In genomic region chr20:38113401-38114325, GRCh38 we compare ENCODE assay signal across 8 cellular contexts. TPM values are rescaled to one million over a fixed set of nuclear protein-coding genes. Genes with fewer than 3 reads are reported as not detected.
DNase-seq lines count a peak whose midpoint lies in the region; ATAC-seq and TF ChIP-seq lines count a peak whose summit lies in the region.

No MANE protein-coding gene starts in this region.

- no peaks in the 10 kb centered on the region for H3K36me3 Mint-ChIP-seq in endodermal cell (ENCODE audit: low read depth)

- no peaks in the 10 kb centered on the region for H3K27me3 ChIP-seq in endodermal cell (ENCODE audit: control insufficient read depth, insufficient read depth, low read length, poor library complexity, severe bottlenecking)
- no peaks in the 10 kb centered on the region for H3K27me3 ChIP-seq in MG63
- H3K27me3 ChIP-seq in GM23248 (replicated peaks; ENCODE audit: insufficient read depth), result no peaks in the 10 kb centered on the region

- H3K4me3 ChIP-seq in endodermal cell (ENCODE audit: low read length) (no peak overlapping the region), MG63 (no peak overlapping the region), GM23248 (no peak overlapping the region)

- no peak overlapping the region for H3K4me3 Mint-ChIP-seq in endodermal cell

- no peak overlapping the region for H3K27ac Mint-ChIP-seq in endodermal cell

- no peaks in the 10 kb centered on the region for H3K27me3 Mint-ChIP-seq in endodermal cell (ENCODE audit: insufficient read depth)

- H3K27ac ChIP-seq in endodermal cell (ENCODE audit: low read depth, low read length) (no peak overlapping the region), GM23248 (no peak overlapping the region)

- TF ChIP-seq CTCF in endodermal cell (conservative IDR thresholded peaks at IDR 0.05), result peak; percentile 79

- peak; percentile 55 for ATAC-seq in stimulated activated naive CD8-positive, alpha-beta T cell treated with anti-CD3 and anti-CD28 coated beads, Interleukin-15, Interleukin-2, amounts not matched to agents 100 U/mL and 50 U/mL, for 24 hours
- ATAC-seq in GM21528 (IDR thresholded peaks at IDR 0.05; ENCODE audit: low FRiP score, unreplicated experiment), result no peak

- H3K9me2 ChIP-seq in GM23248 (ENCODE audit: insufficient read depth), result no peaks in the 10 kb centered on the region

- H3K79me2 ChIP-seq in GM23248 (ENCODE audit: insufficient read depth), result no peaks in the 10 kb centered on the region

- no peaks in the 10 kb centered on the region for H3K4me1 ChIP-seq in endodermal cell (ENCODE audit: control insufficient read depth, insufficient read depth, low read length)
- peaks cover 42% of the 10 kb centered on the region for H3K4me1 ChIP-seq in GM23248 (ENCODE audit: insufficient read depth)

- DNase-seq in activated T-cell treated with anti-CD3 and anti-CD28 coated beads, Interleukin-2, amount 50 U/mL, for 48 hours, result peak; percentile 24 to 39
- no peak for DNase-seq in activated T-cell treated with anti-CD3 and anti-CD28 coated beads, Interleukin-2, amount 50 U/mL, for 1 hour
- DNase-seq in NOMO-1 treated with dmso at 0.1 percent for 144 hours (lab: John Stamatoyannopoulos, UW; ENCODE audit: unreplicated experiment) (peak; percentile 72), endodermal cell (peak; percentile 92), MG63 (no peak), GM23248 (no peak)
- DNase-seq in stimulated activated naive CD8-positive, alpha-beta T cell treated with anti-CD3 and anti-CD28 coated beads, Interleukin-15, Interleukin-2, amounts not matched to agents 100 U/mL and 50 U/mL, for 24 hours, result peak; percentile 23

- no peak overlapping the region for H2AFZ ChIP-seq in GM23248

- WGBS in endodermal cell (ENCODE audit: insufficient coverage in 1 of 2, insufficient read length in 1 of 2), 2 experiments, result 68 to 74% methylated on average over 7 to 10 of the region's 10 CpGs
- 88 to 92% methylated on average over 10 of the region's 10 CpGs for WGBS in GM23248 (ENCODE audit: low coverage in 1 of 2, low lambda C conversion rate in 2 of 2, missing lambda C conversion rate in 2 of 2), 2 experiments

- H3F3A ChIP-seq in GM23248 (ENCODE audit: insufficient read depth), result peaks cover 57% of the 10 kb centered on the region

- H3K9me3 ChIP-seq in endodermal cell (ENCODE audit: control insufficient read depth, low read length) (no peaks in the 10 kb centered on the region), MG63 (peaks cover 12% of the 10 kb centered on the region), GM23248 (ENCODE audit: low read depth) (no peaks in the 10 kb centered on the region)

- in situ Hi-C loops in GM23248 (cut with MboI), result no loop called here

- H3K36me3 ChIP-seq in endodermal cell (ENCODE audit: control insufficient read depth, insufficient read depth, low read length) (no peaks in the 10 kb centered on the region), MG63 (no peaks in the 10 kb centered on the region), GM23248 (ENCODE audit: low read depth) (no peaks in the 10 kb centered on the region)

- no peaks in the 10 kb centered on the region for H3K4me1 Mint-ChIP-seq in endodermal cell

- H3K4me2 ChIP-seq in GM23248 (ENCODE audit: unreplicated experiment), result no peak overlapping the region

- H4K20me1 ChIP-seq in GM23248 (ENCODE audit: insufficient read depth), result no peaks in the 10 kb centered on the region

- H3K9ac ChIP-seq in endodermal cell (ENCODE audit: extremely low read depth, low read length, poor library complexity, severe bottlenecking) (no peak overlapping the region), GM23248 (no peak overlapping the region)

- no peaks in the 10 kb centered on the region for H3K9me3 Mint-ChIP-seq in endodermal cell

RNA-seq across cellular contexts. Expression of gene TGM2, which starts 51.4 kb away (rescaled TPM):
- under 1 TPM; 0.27 to 0.37 TPM for total RNA-seq in endodermal cell
- polyA plus RNA-seq in endodermal cell (2013, experiment 1 of 2), result 3.4 TPM
- polyA plus RNA-seq in endodermal cell (2013, experiment 2 of 2), result 2.1 TPM
- total RNA-seq in MG63 (2014; rRNA removed; shearing (Covaris generic); ENCODE audit: low replicate concordance), result 82.5 and 111 TPM in 2 replicates
- total RNA-seq in GM23248 (2014; rRNA removed; shearing (Covaris generic)), result 311 and 339 TPM in 2 replicates
- 254 and 269 TPM in 2 replicates for polyA plus RNA-seq in GM23248 (2016; fragmentation: Nextera tagmentation; extraction: Ambion mirVana)

Comparison
In these comparisons a context has a peak if more than half of its experiments do, and no peak if none do; other contexts are left out.
1. DNase-seq: peak in activated T-cell treated with anti-CD3 and anti-CD28 coated beads, Interleukin-2, amount 50 U/mL, for 48 hours (2 of 2), NOMO-1 treated with dmso at 0.1 percent for 144 hours (single experiment), endodermal cell (single experiment) and stimulated activated naive CD8-positive, alpha-beta T cell treated with anti-CD3 and anti-CD28 coated beads, Interleukin-15, Interleukin-2, amounts not matched to agents 100 U/mL and 50 U/mL, for 24 hours (single experiment); none in activated T-cell treated with anti-CD3 and anti-CD28 coated beads, Interleukin-2, amount 50 U/mL, for 1 hour (single experiment), MG63 (single experiment) and GM23248 (single experiment).
2. RNA of gene TGM2, which starts 51.4 kb away (total RNA-seq): 311 to 339 TPM in GM23248 and 82.5 to 111 TPM in MG63; 0.27 to 0.37 TPM in endodermal cell; every median in the first group is over 10 times any median in the second.